Comparison of ENCODE assay signal across 24 cellular contexts in the genomic region with DNA sequence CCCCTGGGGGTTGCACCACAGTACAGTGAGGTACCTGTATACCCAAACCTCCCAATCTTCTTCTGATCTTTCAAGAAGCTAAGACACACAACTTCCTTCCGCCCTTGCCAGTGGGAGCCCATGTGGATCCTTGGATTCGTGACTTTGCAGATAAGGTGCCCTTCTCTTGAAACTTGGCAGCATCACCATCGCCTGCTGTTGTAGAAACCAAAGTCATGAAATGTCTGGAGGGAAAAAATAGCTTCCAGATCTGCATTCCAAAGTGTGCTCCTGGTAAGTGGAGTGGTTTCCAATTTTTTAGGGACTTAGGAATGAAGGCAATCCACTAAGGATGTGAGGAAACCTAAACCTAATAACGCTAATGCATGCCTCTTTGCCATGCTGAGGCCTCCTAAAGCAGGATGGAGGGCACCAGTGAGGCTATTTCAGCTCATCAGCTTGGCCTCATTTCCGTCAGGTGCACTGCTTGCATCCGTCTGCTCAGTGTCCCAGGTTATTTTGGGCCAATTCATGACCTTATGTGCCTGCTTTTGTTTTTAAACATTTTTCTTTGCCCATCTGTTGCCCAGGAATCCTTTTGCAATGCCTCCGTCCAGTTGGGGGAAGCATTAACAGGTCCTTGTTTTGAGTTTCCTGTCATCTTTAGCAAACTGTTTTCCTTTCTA. TPM values are rescaled to one million over a fixed set of nuclear protein-coding genes. Genes with fewer than 3 reads are reported as not detected.
"Had no signal": no experiment of that assay in that cellular context is flagged by ENCODE, and none has a peak within 500 bp of the region (broad histone marks: within the 10 kb centered on the region; RNA-seq: fewer than 3 reads in every experiment).

No MANE protein-coding gene starts in this region.

- H3K27ac ChIP-seq: heart right ventricle, ovary, transverse colon, vagina had no signal

- H3K27ac Mint-ChIP-seq: activated CD4-positive, alpha-beta T cell treated with anti-CD3 and anti-CD28 coated beads, Interleukin-2, amount 10 ng/mL, durations not matched to agents 24 days and 14 days; activated CD8-positive, alpha-beta T cell treated with anti-CD3 and anti-CD28 coated beads for 36 hours; activated naive CD4-positive, alpha-beta T cell treated with anti-CD3 and anti-CD28 coated beads, Interleukin-2, amount 10 ng/mL, durations not matched to agents 7 days and 5 days; activated naive CD8-positive, alpha-beta T cell treated with anti-CD3 and anti-CD28 coated beads, Interleukin-2, amount 50 U/mL, for 24 hours; brain had no signal

- H3K4me3 Mint-ChIP-seq: activated CD4-positive, alpha-beta T cell treated with anti-CD3 and anti-CD28 coated beads, Interleukin-2, amount 10 ng/mL, durations not matched to agents 24 days and 14 days; activated CD8-positive, alpha-beta T cell treated with anti-CD3 and anti-CD28 coated beads for 36 hours; activated naive CD4-positive, alpha-beta T cell treated with anti-CD3 and anti-CD28 coated beads, Interleukin-2, amount 10 ng/mL, durations not matched to agents 7 days and 5 days; activated naive CD8-positive, alpha-beta T cell treated with anti-CD3 and anti-CD28 coated beads, Interleukin-2, amount 50 U/mL, for 24 hours; brain; naive B cell had no signal

- H3K36me3 ChIP-seq: heart right ventricle, ovary, transverse colon had no signal

- DNase-seq: activated CD4-positive, alpha-beta T cell treated with anti-CD3 and anti-CD28 coated beads, Interleukin-2, amount 10 ng/mL, durations not matched to agents 24 days and 14 days; activated CD4-positive, CD25-positive, alpha-beta regulatory T cell; activated CD8-positive, alpha-beta T cell treated with anti-CD3 and anti-CD28 coated beads for 36 hours; activated effector memory CD4-positive, alpha-beta T cell treated with Interleukin-2 at 50 U/mL for 16 hours; activated naive CD4-positive, alpha-beta T cell treated with anti-CD3 and anti-CD28 coated beads, Interleukin-2, amount 10 ng/mL, durations not matched to agents 7 days and 5 days; activated naive CD8-positive, alpha-beta T cell treated with anti-CD3 and anti-CD28 coated beads, Interleukin-2, amount 50 U/mL, for 24 hours; activated T-cell treated with anti-CD3 and anti-CD28 coated beads, Interleukin-2, amount 50 U/mL, for 1 hour; central memory CD4-positive, alpha-beta T cell; effector CD4-positive, alpha-beta T cell; heart right ventricle; mesenchymal stem cell; mucosa of descending colon; naive B cell; ovary; stimulated activated CD4-positive, alpha-beta T cell treated with anti-CD3 and anti-CD28 coated beads, Interleukin-12 subunit alpha, Interleukin-12 subunit beta, amount 100 ng/mL, for 4 hours; stimulated activated CD4-positive, alpha-beta T cell treated with anti-CD3 and anti-CD28 coated beads, Interleukin-1b, Interleukin-23, amount 100 ng/mL, for 48 hours; stimulated activated naive CD4-positive, alpha-beta T cell treated with Interleukin-2 at 50 U/mL for 16 hours; T1000; transverse colon had no signal

- H3K4me1 ChIP-seq: transverse colon had no signal

- H3K36me3 Mint-ChIP-seq: activated naive CD4-positive, alpha-beta T cell treated with anti-CD3 and anti-CD28 coated beads, Interleukin-2, amount 10 ng/mL, durations not matched to agents 7 days and 5 days; naive B cell had no signal

- H3K9me3 ChIP-seq: transverse colon, vagina had no signal

- H3K27me3 Mint-ChIP-seq: activated CD8-positive, alpha-beta T cell treated with anti-CD3 and anti-CD28 coated beads for 36 hours; activated naive CD8-positive, alpha-beta T cell treated with anti-CD3 and anti-CD28 coated beads, Interleukin-2, amount 50 U/mL, for 24 hours had no signal

- H3K4me3 ChIP-seq: heart right ventricle, mucosa of descending colon, ovary, transverse colon, vagina had no signal

- H3K27me3 ChIP-seq: heart right ventricle, ovary, transverse colon, vagina had no signal

- ATAC-seq: activated CD8-positive, alpha-beta T cell treated with anti-CD3 and anti-CD28 coated beads for 36 hours; activated naive CD8-positive, alpha-beta T cell treated with anti-CD3 and anti-CD28 coated beads, Interleukin-2, amount 50 U/mL, for 24 hours; heart right ventricle had no signal

- H3K4me1 Mint-ChIP-seq: activated CD4-positive, alpha-beta T cell treated with anti-CD3 and anti-CD28 coated beads, Interleukin-2, amount 10 ng/mL, durations not matched to agents 24 days and 14 days; activated naive CD4-positive, alpha-beta T cell treated with anti-CD3 and anti-CD28 coated beads, Interleukin-2, amount 10 ng/mL, durations not matched to agents 7 days and 5 days; activated naive CD8-positive, alpha-beta T cell treated with anti-CD3 and anti-CD28 coated beads, Interleukin-2, amount 50 U/mL, for 24 hours; brain; naive B cell had no signal

RNA-seq across cellular contexts. Expression of gene CTRC, which starts 36.7 kb away (rescaled TPM):
- total RNA-seq: activated CD4-positive, alpha-beta T cell treated with anti-CD3 and anti-CD28 coated beads, Interleukin-2, amount 10 ng/mL, durations not matched to agents 24 days and 14 days; activated CD8-positive, alpha-beta T cell treated with anti-CD3 and anti-CD28 coated beads for 36 hours; liver; mucosa of descending colon; vagina had no signal
- polyA plus RNA-seq: liver, ovary had no signal

RNA-seq across cellular contexts. Expression of gene CELA2A, which starts 55.0 kb away (rescaled TPM):
- total RNA-seq: activated CD4-positive, alpha-beta T cell treated with anti-CD3 and anti-CD28 coated beads, Interleukin-2, amount 10 ng/mL, durations not matched to agents 24 days and 14 days; activated CD8-positive, alpha-beta T cell treated with anti-CD3 and anti-CD28 coated beads for 36 hours; liver; mucosa of descending colon; T-helper 1 cell treated with Interleukin-12 subunit alpha and Interleukin-12 subunit beta and Interleukin-4 antibody, amounts not matched to agents 30 ng/mL and 1 ng/mL, for 36 hours; transverse colon; vagina had no signal
- polyA plus RNA-seq: esophagus, liver had no signal
